In genomic region chr4:127846765-127847164, GRCh38 we compare ENCODE assay signal across 10 cellular contexts.
"Had no signal": no experiment of that assay in that cellular context is flagged by ENCODE, and none has a peak within 500 bp of the region (broad histone marks: within the 10 kb centered on the region; RNA-seq: fewer than 3 reads in every experiment).

No MANE protein-coding gene starts in this region.

- H3K36me3 ChIP-seq: HAP-1 had no signal

- H3K27ac ChIP-seq: GM23248, HL-60, KMS-11 had no signal

- ATAC-seq: HCT116 had no signal

- H3K9ac ChIP-seq: GM23248, KMS-11 had no signal

- H3K4me3 ChIP-seq: GM23248, HAP-1 had no signal

- H2AFZ ChIP-seq: GM23248 had no signal

- H3K4me2 ChIP-seq: KMS-11 had no signal

- H3K4me3 Mint-ChIP-seq: HFFc6 had no signal

- H3K4me1 ChIP-seq: HAP-1 had no signal

- DNase-seq: GM23248, GOT3, H7, HFFc6, IMR-90, KBM-7 had no signal

- H3K27ac Mint-ChIP-seq: HFFc6 had no signal
